Comparison of ENCODE assay signal across 18 cellular contexts in genomic region chr11:124442442-124442841, GRCh38. TPM values are rescaled to one million over a fixed set of nuclear protein-coding genes. Genes with fewer than 3 reads are reported as not detected.
DNase-seq lines count a peak whose midpoint lies in the region; ATAC-seq, FAIRE-seq and TF ChIP-seq lines count a peak whose summit lies in the region.
"Had no signal": no experiment of that assay in that cellular context is flagged by ENCODE, and none has a peak within 500 bp of the region (broad histone marks: within the 10 kb centered on the region; RNA-seq: fewer than 3 reads in every experiment).

No MANE protein-coding gene starts in this region.

- H3K56ac ChIP-seq in H1 (replicated peaks; ENCODE audit: insufficient read length, low read depth, low read length), result no peak overlapping the region

- no peak overlapping the region for H2BK5ac ChIP-seq in H1 (ENCODE audit: low read depth, low read length)

- H3K36me3 Mint-ChIP-seq in progenitor cell of endocrine pancreas (ENCODE audit: insufficient read depth), result no peaks in the 10 kb centered on the region
- H3K36me3 Mint-ChIP-seq: CD4-positive, alpha-beta memory T cell had no signal

- FAIRE-seq in H1 (lab: Jason Lieb, UNC), result no peak
- FAIRE-seq: A204.1, GM12878, GM18507 had no signal

- H2BK20ac ChIP-seq in H1 (ENCODE audit: low read length), result no peak overlapping the region

- WGBS in H1 (ENCODE audit: extremely low coverage in 1 of 2, insufficient coverage in 1 of 2, insufficient read length in 1 of 2, insufficient replicate concordance in 2 of 2, low coverage in 1 of 2, low lambda C conversion rate in 2 of 2, missing lambda C conversion rate in 1 of 2), 2 experiments, result 82% methylated on average over 6 of the region's 6 CpGs; no CpG with 5 or more reads in 1 of the 2 experiments

- H2BK120ac ChIP-seq in H1 (replicated peaks; ENCODE audit: low read depth, low read length), result no peak overlapping the region

- H3K27me3 ChIP-seq in left ventricle myocardium inferior (ENCODE audit: low read depth), result peaks cover 11% of the 10 kb centered on the region
- H3K27me3 ChIP-seq in RWPE2 (ENCODE audit: insufficient read depth, poor library complexity, severe bottlenecking), result no peaks in the 10 kb centered on the region
- H3K27me3 ChIP-seq in H1 (replicated peaks in 1 of 4; ENCODE audit: control insufficient read depth in 3 of 4, extremely low read depth in 1 of 4, insufficient read depth in 3 of 4, low read length in 3 of 4), result no peaks in the 10 kb centered on the region
- H3K27me3 ChIP-seq: BE2C had no signal

- peaks cover 6% of the 10 kb centered on the region for H3K4me1 Mint-ChIP-seq in progenitor cell of endocrine pancreas (ENCODE audit: low read depth)
- H3K4me1 Mint-ChIP-seq: CD4-positive, alpha-beta memory T cell had no signal

- H2AK5ac ChIP-seq in H1 (ENCODE audit: low read depth, low read length), result no peak overlapping the region

- DNase-seq in left ventricle myocardium inferior (no peak), Right ventricle myocardium superior (no peak), RWPE2 (ENCODE audit: low spot score) (no peak), H1 (ENCODE audit: low read depth in 1 of 2, low spot score in 2 of 2) (no peak), progenitor cell of endocrine pancreas (ENCODE audit: low spot score, unreplicated experiment) (no peak), NCI-H146 treated with DMSO at 0.1 percent for 48 hours (lab: John Stamatoyannopoulos, UW; ENCODE audit: unreplicated experiment) (no peak), 8988T (no peak), activated gamma-delta T cell treated with Interleukin-2 at 50 U/mL for 16 hours (no peak)
- DNase-seq: BE2C; CD4-positive, alpha-beta memory T cell; DMS79 had no signal

- peak; percentile 15 for TF ChIP-seq CTCF in left ventricle myocardium inferior (IDR thresholded peaks at IDR 0.05; ENCODE audit: borderline replicate concordance)
- TF ChIP-seq CTCF in RWPE2 (IDR thresholded peaks at IDR 0.05; ENCODE audit: poor library complexity, severe bottlenecking), result peak; percentile 17
- TF ChIP-seq CTCF in H1 (IDR thresholded peaks at IDR 0.05; ENCODE audit: control extremely low read depth in 1 of 3, insufficient read depth in 1 of 3, low read depth in 1 of 3, low read length in 3 of 3), result no peak; a peak in 1 of 4 replicates
- TF ChIP-seq CTCF in progenitor cell of endocrine pancreas (IDR thresholded peaks at IDR 0.05; ENCODE audit: unreplicated experiment), result no peak

- H3K9me3 ChIP-seq in left ventricle myocardium inferior (replicated peaks), result no peaks in the 10 kb centered on the region
- no peaks in the 10 kb centered on the region for H3K9me3 ChIP-seq in RWPE2 (ENCODE audit: severe bottlenecking)
- H3K9me3 ChIP-seq in H1 (ENCODE audit: insufficient read depth in 2 of 2, low read depth in 1 of 2, low read length in 1 of 2), result peaks cover 0 to 2% of the 10 kb centered on the region in 2 experiments; a peak in 1 of 4 replicates
- H3K9me3 ChIP-seq: BE2C had no signal

- H3K27ac Mint-ChIP-seq in progenitor cell of endocrine pancreas, result peak overlapping the region; percentile 84
- H3K27ac Mint-ChIP-seq: CD4-positive, alpha-beta memory T cell had no signal

- TF ChIP-seq RAD21 in H1 (IDR thresholded peaks at IDR 0.05 in 1 of 2, conservative IDR thresholded peaks at IDR 0.05 in 1 of 2; ENCODE audit: low read depth in 2 of 2, low read length in 2 of 2), result peak; percentile 34 to 52

- TF ChIP-seq POLR2A in H1 (IDR thresholded peaks at IDR 0.05; ENCODE audit: control extremely low read depth in 1 of 2, low read depth in 2 of 2, low read length in 2 of 2), result no peak

- H4K20me1 ChIP-seq in H1 (replicated peaks in 1 of 2; ENCODE audit: control insufficient read depth in 1 of 2, insufficient read depth in 2 of 2, low read length in 2 of 2), result no peaks in the 10 kb centered on the region

- no peak overlapping the region for H3K4ac ChIP-seq in H1 (replicated peaks; ENCODE audit: insufficient read length, low read depth, low read length)

- ATAC-seq in Right ventricle myocardium superior (ENCODE audit: poor library complexity) (no peak), RWPE2 (ENCODE audit: low read depth) (peak; percentile 40; the same call in 1 of the 3 replicates)
- ATAC-seq: GM12878 had no signal

- H3K9ac ChIP-seq in H1 (replicated peaks in 1 of 4; ENCODE audit: extremely low read depth in 1 of 4, low read depth in 3 of 4, low read length in 3 of 4), result no peak overlapping the region

- H4K91ac ChIP-seq in H1 (replicated peaks; ENCODE audit: insufficient read length, low read length), result no peak overlapping the region

- H2BK15ac ChIP-seq in H1 (ENCODE audit: low read length), result no peak overlapping the region

- H3K36me3 ChIP-seq in left ventricle myocardium inferior (no peaks in the 10 kb centered on the region), RWPE2 (ENCODE audit: low read depth) (no peaks in the 10 kb centered on the region), H1 (ENCODE audit: control insufficient read depth in 2 of 4, insufficient read depth in 4 of 4, low read length in 3 of 4) (no peaks in the 10 kb centered on the region)
- H3K36me3 ChIP-seq: BE2C had no signal

- CTCF ChIA-PET in H1 (lab: Charles Lee; ENCODE audit: partially characterized antibody), result interaction anchor here (0.7 to 3.7 kb wide), 8 partner anchors 10 to 238 kb away, joined by 3 to 20 read pairs (median 3); no protein-coding TSS in a partner anchor

- no peak overlapping the region for H4K8ac ChIP-seq in H1 (ENCODE audit: extremely low read depth, insufficient read depth, low read length)

- no peaks in the 10 kb centered on the region for H3K79me1 ChIP-seq in H1 (ENCODE audit: low read depth, low read length)

- no peak overlapping the region for H3K18ac ChIP-seq in H1 (ENCODE audit: extremely low read depth, low read length)

- H3K23me2 ChIP-seq in H1 (ENCODE audit: low read depth, low read length), result no peaks in the 10 kb centered on the region

- no peak overlapping the region for H3K4me3 Mint-ChIP-seq in progenitor cell of endocrine pancreas (ENCODE audit: low read depth)
- H3K4me3 Mint-ChIP-seq: CD4-positive, alpha-beta memory T cell had no signal

- H3K23ac ChIP-seq in H1 (ENCODE audit: insufficient read length), result no peak overlapping the region

- no peak overlapping the region for H2BK12ac ChIP-seq in H1 (ENCODE audit: low read depth, low read length)

- POLR2A ChIA-PET in H1 (lab: Charles Lee; ENCODE audit: partially characterized antibody), result no interaction called here

- no peaks in the 10 kb centered on the region for H3K9me3 Mint-ChIP-seq in progenitor cell of endocrine pancreas (ENCODE audit: low read depth)

- intact Hi-C loops in left ventricle myocardium inferior (cut with micrococcal nuclease) (no loop called here), Right ventricle myocardium superior (cut with DNase I) (no loop called here)

- H3K4me2 ChIP-seq in H1 (ENCODE audit: insufficient read depth in 1 of 2, low read depth in 2 of 2, low read length in 2 of 2), result no peak overlapping the region

- H4K5ac ChIP-seq in H1 (ENCODE audit: insufficient read length, low read depth, low read length), result no peak overlapping the region

- no peaks in the 10 kb centered on the region for H3K79me2 ChIP-seq in H1 (ENCODE audit: control insufficient read depth in 1 of 2, insufficient read depth in 2 of 2, low read length in 2 of 2)

- H3K4me1 ChIP-seq in left ventricle myocardium inferior (no peaks in the 10 kb centered on the region), RWPE2 (ENCODE audit: insufficient read depth, poor library complexity, severe bottlenecking) (no peaks in the 10 kb centered on the region), H1 (replicated peaks in 1 of 4; ENCODE audit: control insufficient read depth in 3 of 4, insufficient read depth in 4 of 4, low read length in 3 of 4) (no peaks in the 10 kb centered on the region)

- no peak overlapping the region for H3K4me3 ChIP-seq in left ventricle myocardium inferior
- H3K4me3 ChIP-seq in RWPE2 (ENCODE audit: severe bottlenecking), result no peak overlapping the region
- no peak overlapping the region for H3K4me3 ChIP-seq in H1 (ENCODE audit: extremely low read depth in 1 of 4, insufficient read depth in 2 of 4, low read depth in 3 of 4, low read length in 4 of 4)
- H3K4me3 ChIP-seq: GM12878 had no signal

- TF ChIP-seq EP300 in H1 (IDR thresholded peaks at IDR 0.05; ENCODE audit: borderline replicate concordance in 1 of 2, low read depth in 2 of 2, low read length in 2 of 2), result no peak

- H3K27me3 Mint-ChIP-seq in progenitor cell of endocrine pancreas, result peaks cover 59% of the 10 kb centered on the region

- no peak overlapping the region for H2AFZ ChIP-seq in H1 (ENCODE audit: low read length)

- H3K14ac ChIP-seq in H1 (ENCODE audit: insufficient read length), result no peak overlapping the region

- no peak overlapping the region for H3K27ac ChIP-seq in left ventricle myocardium inferior (replicated peaks)
- H3K27ac ChIP-seq in RWPE2 (ENCODE audit: poor library complexity, severe bottlenecking), result no peak overlapping the region
- H3K27ac ChIP-seq in H1 (ENCODE audit: low read depth, low read length), result no peak overlapping the region
- H3K27ac ChIP-seq: C4-2B had no signal

RNA-seq across cellular contexts. Expression of gene OR8B8, which starts 3.1 kb away (rescaled TPM):
- total RNA-seq in left ventricle myocardium inferior, result not detected
- total RNA-seq in Right ventricle myocardium superior, result not detected
- not detected in 2 replicates for total RNA-seq in H1 (2021; fragmentation: NEBNext Ultra II Directional; extraction: Animal tissue kit (Norgen Biotek cat#: 25700))
- not detected in 2 replicates for polyA plus RNA-seq in H1 (2011; rRNA removed)
- polyA plus RNA-seq in H1 (2011; cell fraction: cytosol; rRNA removed), result not detected
- not detected for polyA plus RNA-seq in H1 (2011; cell fraction: nucleus; rRNA removed)
- not detected in 4 replicates for polyA plus RNA-seq in H1 (2012, experiment 1 of 2)
- polyA plus RNA-seq in H1 (2012, experiment 2 of 2), result not detected
- not detected for polyA plus RNA-seq in H1 (2013, experiment 1 of 2)
- polyA plus RNA-seq in H1 (2013, experiment 2 of 2), result not detected
- not detected in 2 replicates for polyA minus RNA-seq in H1 (2011; rRNA and poly(A)+ RNA removed)
- not detected for polyA minus RNA-seq in H1 (2011; cell fraction: cytosol; rRNA and poly(A)+ RNA removed)
- not detected for polyA minus RNA-seq in H1 (2011; cell fraction: nucleus; rRNA and poly(A)+ RNA removed)
- total RNA-seq in progenitor cell of endocrine pancreas, result not detected in 2 replicates
- total RNA-seq: CD4-positive, alpha-beta memory T cell; G401; GM12878; H4 had no signal
- polyA plus RNA-seq: AG04450; CD4-positive, alpha-beta memory T cell; GM12878 had no signal

RNA-seq across cellular contexts. Expression of gene OR8B4, which starts 17.8 kb away (rescaled TPM):
- not detected for total RNA-seq in left ventricle myocardium inferior
- total RNA-seq in Right ventricle myocardium superior, result not detected
- not detected in 2 replicates for total RNA-seq in H1 (2021; fragmentation: NEBNext Ultra II Directional; extraction: Animal tissue kit (Norgen Biotek cat#: 25700))
- not detected in 2 replicates for polyA plus RNA-seq in H1 (2011; rRNA removed)
- polyA plus RNA-seq in H1 (2011; cell fraction: cytosol; rRNA removed), result not detected
- not detected for polyA plus RNA-seq in H1 (2011; cell fraction: nucleus; rRNA removed)
- not detected in 4 replicates for polyA plus RNA-seq in H1 (2012, experiment 1 of 2)
- polyA plus RNA-seq in H1 (2012, experiment 2 of 2), result not detected
- polyA plus RNA-seq in H1 (2013, experiment 1 of 2), result not detected
- not detected for polyA plus RNA-seq in H1 (2013, experiment 2 of 2)
- not detected in 2 replicates for polyA minus RNA-seq in H1 (2011; rRNA and poly(A)+ RNA removed)
- polyA minus RNA-seq in H1 (2011; cell fraction: cytosol; rRNA and poly(A)+ RNA removed), result not detected
- polyA minus RNA-seq in H1 (2011; cell fraction: nucleus; rRNA and poly(A)+ RNA removed), result not detected
- total RNA-seq in progenitor cell of endocrine pancreas, result not detected in 2 replicates
- total RNA-seq: CD4-positive, alpha-beta memory T cell; G401; GM12878; H4 had no signal
- polyA plus RNA-seq: AG04450; CD4-positive, alpha-beta memory T cell; GM12878 had no signal

RNA-seq across cellular contexts. Expression of gene OR8B3, which starts 43.6 kb away (rescaled TPM):
- total RNA-seq in left ventricle myocardium inferior (not detected), Right ventricle myocardium superior (not detected), progenitor cell of endocrine pancreas (not detected in 2 replicates)
- not detected in 2 replicates for total RNA-seq in H1 (2021; fragmentation: NEBNext Ultra II Directional; extraction: Animal tissue kit (Norgen Biotek cat#: 25700))
- not detected in 2 replicates for polyA plus RNA-seq in H1 (2011; rRNA removed)
- not detected for polyA plus RNA-seq in H1 (2011; cell fraction: cytosol; rRNA removed)
- polyA plus RNA-seq in H1 (2011; cell fraction: nucleus; rRNA removed), result not detected
- not detected in 4 replicates for polyA plus RNA-seq in H1 (2012, experiment 1 of 2)
- not detected for polyA plus RNA-seq in H1 (2012, experiment 2 of 2)
- polyA plus RNA-seq in H1 (2013, experiment 1 of 2), result not detected
- not detected for polyA plus RNA-seq in H1 (2013, experiment 2 of 2)
- polyA minus RNA-seq in H1 (2011; rRNA and poly(A)+ RNA removed), result not detected in 2 replicates
- polyA minus RNA-seq in H1 (2011; cell fraction: cytosol; rRNA and poly(A)+ RNA removed), result not detected
- not detected for polyA minus RNA-seq in H1 (2011; cell fraction: nucleus; rRNA and poly(A)+ RNA removed)
- total RNA-seq: CD4-positive, alpha-beta memory T cell; G401; GM12878; H4 had no signal
- polyA plus RNA-seq: AG04450; CD4-positive, alpha-beta memory T cell; GM12878 had no signal

RNA-seq across cellular contexts. Expression of gene OR8B2, which starts 58.1 kb away (rescaled TPM):
- total RNA-seq in left ventricle myocardium inferior (not detected), Right ventricle myocardium superior (not detected), progenitor cell of endocrine pancreas (not detected in 2 replicates)
- not detected in 2 replicates for total RNA-seq in H1 (2021; fragmentation: NEBNext Ultra II Directional; extraction: Animal tissue kit (Norgen Biotek cat#: 25700))
- polyA plus RNA-seq in H1 (2011; rRNA removed), result not detected in 2 replicates
- polyA plus RNA-seq in H1 (2011; cell fraction: cytosol; rRNA removed), result not detected
- not detected for polyA plus RNA-seq in H1 (2011; cell fraction: nucleus; rRNA removed)
- not detected in 4 replicates for polyA plus RNA-seq in H1 (2012, experiment 1 of 2)
- polyA plus RNA-seq in H1 (2012, experiment 2 of 2), result not detected
- polyA plus RNA-seq in H1 (2013, experiment 1 of 2), result not detected
- polyA plus RNA-seq in H1 (2013, experiment 2 of 2), result not detected
- polyA minus RNA-seq in H1 (2011; rRNA and poly(A)+ RNA removed), result not detected in 2 replicates
- not detected for polyA minus RNA-seq in H1 (2011; cell fraction: cytosol; rRNA and poly(A)+ RNA removed)
- not detected for polyA minus RNA-seq in H1 (2011; cell fraction: nucleus; rRNA and poly(A)+ RNA removed)
- total RNA-seq: CD4-positive, alpha-beta memory T cell; G401; GM12878; H4 had no signal
- polyA plus RNA-seq: AG04450; CD4-positive, alpha-beta memory T cell; GM12878 had no signal

Comparison
In these comparisons a context has a peak if more than half of its experiments do, and no peak if none do; other contexts are left out.
1. CTCF ChIP-seq: peak in left ventricle myocardium inferior (single experiment) and RWPE2 (single experiment); none in H1 (0 of 3) and progenitor cell of endocrine pancreas (single experiment).